30 cellular contexts compared by ENCODE assay signal in genomic region chr16:260326-260725, GRCh38. TPM values are rescaled to one million over a fixed set of nuclear protein-coding genes. Genes with fewer than 3 reads are reported as not detected.
"Had no signal": no experiment of that assay in that cellular context is flagged by ENCODE, and none has a peak within 500 bp of the region (broad histone marks: within the 10 kb centered on the region; RNA-seq: fewer than 3 reads in every experiment).

No MANE protein-coding gene starts in this region.

- H3K27me3 ChIP-seq: body of pancreas, esophagus squamous epithelium, gastroesophageal sphincter, heart right ventricle had no signal

- ATAC-seq: activated CD4-positive, CD25-positive, alpha-beta regulatory T cell treated with anti-CD3 and anti-CD28 coated beads, Interleukin-2, amount 50 U/mL, for 24 hours; activated CD8-positive, alpha-beta T cell treated with anti-CD3 and anti-CD28 coated beads for 36 hours; activated T-cell treated with anti-CD3 and anti-CD28 coated beads, Interleukin-2, amount 50 U/mL, for 4 hours; activated T-helper 17 cell treated with anti-CD3 and anti-CD28 coated beads, Interleukin-2, amount 50 U/mL, for 72 hours; gastroesophageal sphincter; T-helper 17 cell had no signal

- H3K9me3 ChIP-seq: body of pancreas, esophagus squamous epithelium, gastroesophageal sphincter, heart right ventricle had no signal

- H3K27ac ChIP-seq: body of pancreas, epithelial cell of prostate, esophagus squamous epithelium, gastroesophageal sphincter, heart right ventricle, WERI-Rb-1 had no signal

- H3K4me3 ChIP-seq: body of pancreas, esophagus squamous epithelium, gastroesophageal sphincter, heart right ventricle had no signal

- H3K4me1 ChIP-seq: gastroesophageal sphincter, heart right ventricle had no signal

- DNase-seq: activated B cell treated with CpG ODN at 0.5 μM for 24 hours; activated CD4-positive, alpha-beta T cell treated with anti-CD3 and anti-CD28 coated beads for 48 hours; activated CD4-positive, alpha-beta T cell treated with anti-CD3 and anti-CD28 coated beads, Interleukin-2, amount 50 U/mL, for 1 hour; activated CD4-positive, alpha-beta T cell treated with anti-CD3 and anti-CD28 coated beads, Interleukin-2, amount 50 U/mL, for 48 hours; activated CD8-positive, alpha-beta memory T cell treated with anti-CD3 and anti-CD28 coated beads for 24 hours; activated CD8-positive, alpha-beta T cell treated with anti-CD3 and anti-CD28 coated beads for 36 hours; activated effector memory CD4-positive, alpha-beta T cell treated with Interleukin-2 at 50 U/mL for 16 hours; activated gamma-delta T cell treated with Interleukin-2 at 50 U/mL for 16 hours; activated naive CD4-positive, alpha-beta T cell treated with Interleukin-2 at 50 U/mL for 16 hours; activated naive CD8-positive, alpha-beta T cell treated with anti-CD3 and anti-CD28 coated beads, Interleukin-2, amount 10 ng/mL, durations not matched to agents 7 days and 5 days; activated T-cell treated with anti-CD3 and anti-CD28 coated beads, Interleukin-2, amount 50 U/mL, for 4 hours; amniotic stem cell; aorta; cortex of kidney; dermis blood vessel endothelial cell; effector CD8-positive, alpha-beta T cell; esophagus squamous epithelium; foreskin melanocyte; heart right ventricle; T-helper 1 cell; T-helper 17 cell; T1000 had no signal

RNA-seq across cellular contexts. Expression of gene RGS11, which starts 15.4 kb away (rescaled TPM):
- total RNA-seq: activated B cell treated with CpG ODN at 0.5 μM for 24 hours; activated CD8-positive, alpha-beta T cell treated with anti-CD3 and anti-CD28 coated beads for 36 hours; activated naive CD8-positive, alpha-beta T cell treated with anti-CD3 and anti-CD28 coated beads, Interleukin-2, amount 10 ng/mL, durations not matched to agents 7 days and 5 days; T-helper 17 cell had no signal

RNA-seq across cellular contexts. Expression of gene ARHGDIG, which starts 20.1 kb away (rescaled TPM):
- total RNA-seq: activated B cell treated with CpG ODN at 0.5 μM for 24 hours; activated CD8-positive, alpha-beta T cell treated with anti-CD3 and anti-CD28 coated beads for 36 hours; activated naive CD8-positive, alpha-beta T cell treated with anti-CD3 and anti-CD28 coated beads, Interleukin-2, amount 10 ng/mL, durations not matched to agents 7 days and 5 days; activated T-cell treated with anti-CD3 and anti-CD28 coated beads, Interleukin-2, amount 50 U/mL, for 4 hours; activated T-helper 17 cell treated with anti-CD3 and anti-CD28 coated beads, Interleukin-2, amount 50 U/mL, for 72 hours; esophagus squamous epithelium; fibroblast of villous mesenchyme; T-helper 17 cell had no signal

RNA-seq across cellular contexts. Expression of gene PDIA2, which starts 22.6 kb away (rescaled TPM):
- total RNA-seq: activated B cell treated with CpG ODN at 0.5 μM for 24 hours; activated CD8-positive, alpha-beta T cell treated with anti-CD3 and anti-CD28 coated beads for 36 hours; activated T-cell treated with anti-CD3 and anti-CD28 coated beads, Interleukin-2, amount 50 U/mL, for 4 hours; activated T-helper 17 cell treated with anti-CD3 and anti-CD28 coated beads, Interleukin-2, amount 50 U/mL, for 72 hours; endothelial cell of umbilical vein; esophagus squamous epithelium had no signal
